Comparison of ENCODE assay signal across 20 cellular contexts in genomic region chr7:121499526-121500123, GRCh38.
DNase-seq lines count a peak whose midpoint lies in the region; ATAC-seq lines count a peak whose summit lies in the region.
"Had no signal": no experiment of that assay in that cellular context is flagged by ENCODE, and none has a peak within 500 bp of the region (broad histone marks: within the 10 kb centered on the region; RNA-seq: fewer than 3 reads in every experiment).

No MANE protein-coding gene starts in this region.

- H3K9me3 Mint-ChIP-seq in activated T-cell treated with anti-CD3 and anti-CD28 coated beads, Interleukin-2, amount 50 U/mL, for 24 hours, result peaks cover 5% of the 10 kb centered on the region
- H3K9me3 Mint-ChIP-seq in T-helper 1 cell treated with Interleukin-12 subunit alpha and Interleukin-12 subunit beta and Interleukin-4 antibody, amounts not matched to agents 30 μg/mL and 1 μg/mL, for 36 hours, result peaks cover 29% of the 10 kb centered on the region
- H3K9me3 Mint-ChIP-seq in activated naive CD8-positive, alpha-beta T cell treated with anti-CD3 and anti-CD28 coated beads, Interleukin-2, amount 50 U/mL, for 24 hours, result peaks cover 22% of the 10 kb centered on the region

- H3K27me3 Mint-ChIP-seq in activated T-cell treated with anti-CD3 and anti-CD28 coated beads, Interleukin-2, amount 50 U/mL, for 24 hours, result no peaks in the 10 kb centered on the region
- H3K27me3 Mint-ChIP-seq in T-helper 1 cell treated with Interleukin-12 subunit alpha and Interleukin-12 subunit beta and Interleukin-4 antibody, amounts not matched to agents 30 μg/mL and 1 μg/mL, for 36 hours (ENCODE audit: low read depth), result no peaks in the 10 kb centered on the region
- peaks cover 5% of the 10 kb centered on the region for H3K27me3 Mint-ChIP-seq in activated naive CD8-positive, alpha-beta T cell treated with anti-CD3 and anti-CD28 coated beads, Interleukin-2, amount 50 U/mL, for 24 hours
- H3K27me3 Mint-ChIP-seq: activated B cell treated with CpG ODN at 0.5 μM for 24 hours; dendritic cell treated with granulocyte-macrophage colony-stimulating factor and Interleukin-4, amounts not matched to agents 40 ng/mL and 50 ng/mL, for 4 days had no signal

- no peaks in the 10 kb centered on the region for H3K36me3 Mint-ChIP-seq in activated T-cell treated with anti-CD3 and anti-CD28 coated beads, Interleukin-2, amount 50 U/mL, for 24 hours (ENCODE audit: low read depth)
- peaks cover 9% of the 10 kb centered on the region for H3K36me3 Mint-ChIP-seq in T-helper 1 cell treated with Interleukin-12 subunit alpha and Interleukin-12 subunit beta and Interleukin-4 antibody, amounts not matched to agents 30 μg/mL and 1 μg/mL, for 36 hours (ENCODE audit: low read depth)
- H3K36me3 Mint-ChIP-seq in activated naive CD8-positive, alpha-beta T cell treated with anti-CD3 and anti-CD28 coated beads, Interleukin-2, amount 50 U/mL, for 24 hours (ENCODE audit: low read depth), result peaks cover 4% of the 10 kb centered on the region
- H3K36me3 Mint-ChIP-seq: CD14-positive monocyte had no signal

- H3K4me3 Mint-ChIP-seq in activated T-cell treated with anti-CD3 and anti-CD28 coated beads, Interleukin-2, amount 50 U/mL, for 24 hours, result no peak overlapping the region
- H3K4me3 Mint-ChIP-seq in T-helper 1 cell treated with Interleukin-12 subunit alpha and Interleukin-12 subunit beta and Interleukin-4 antibody, amounts not matched to agents 30 μg/mL and 1 μg/mL, for 36 hours, result no peak overlapping the region
- no peak overlapping the region for H3K4me3 Mint-ChIP-seq in activated naive CD8-positive, alpha-beta T cell treated with anti-CD3 and anti-CD28 coated beads, Interleukin-2, amount 50 U/mL, for 24 hours
- H3K4me3 Mint-ChIP-seq: activated B cell treated with CpG ODN at 0.5 μM for 24 hours; CD14-positive monocyte; dendritic cell treated with granulocyte-macrophage colony-stimulating factor and Interleukin-4, amounts not matched to agents 40 ng/mL and 50 ng/mL, for 4 days; HFFc6; naive thymus-derived CD8-positive, alpha-beta T cell had no signal

- ATAC-seq in activated naive CD8-positive, alpha-beta T cell treated with anti-CD3 and anti-CD28 coated beads, Interleukin-2, amount 50 U/mL, for 24 hours, result peak; percentile 93
- ATAC-seq in stimulated activated naive CD8-positive, alpha-beta T cell treated with anti-CD3 and anti-CD28 coated beads, Interleukin-15, Interleukin-2, amounts not matched to agents 100 U/mL and 50 U/mL, for 24 hours, result peak; percentile 93
- ATAC-seq: heart right ventricle; left lobe of liver; naive thymus-derived CD8-positive, alpha-beta T cell had no signal

- peak; percentile 32 for DNase-seq in activated T-cell treated with anti-CD3 and anti-CD28 coated beads, Interleukin-2, amount 50 U/mL, for 24 hours
- no peak for DNase-seq in activated T-cell treated with anti-CD3 and anti-CD28 coated beads for 4 hours
- DNase-seq in activated naive CD8-positive, alpha-beta T cell treated with anti-CD3 and anti-CD28 coated beads, Interleukin-2, amount 50 U/mL, for 24 hours, result peak; percentile 46
- peak; percentile 53 for DNase-seq in stimulated activated naive CD8-positive, alpha-beta T cell treated with anti-CD3 and anti-CD28 coated beads, Interleukin-15, Interleukin-2, amounts not matched to agents 100 U/mL and 50 U/mL, for 24 hours
- no peak for DNase-seq in NCI-H1105 treated with DMSO at 0.1 percent for 48 hours (lab: John Stamatoyannopoulos, UW)
- DNase-seq in NCI-H1436 treated with DMSO at 0.1 percent for 48 hours (lab: John Stamatoyannopoulos, UW), result no peak
- DNase-seq: activated B cell treated with CpG ODN at 0.5 μM for 24 hours; amniotic stem cell; DMS 273 treated with DMSO at 0.1 percent for 48 hours; heart right ventricle; HFFc6; naive thymus-derived CD8-positive, alpha-beta T cell; NCI-H1417 treated with DMSO at 0.1 percent for 48 hours; NCI-H524; Peyer's patch; testis had no signal

- peak overlapping the region; percentile 82 for H3K27ac Mint-ChIP-seq in activated T-cell treated with anti-CD3 and anti-CD28 coated beads, Interleukin-2, amount 50 U/mL, for 24 hours
- peak overlapping the region; percentile 49 for H3K27ac Mint-ChIP-seq in T-helper 1 cell treated with Interleukin-12 subunit alpha and Interleukin-12 subunit beta and Interleukin-4 antibody, amounts not matched to agents 30 μg/mL and 1 μg/mL, for 36 hours
- peak overlapping the region; percentile 91 for H3K27ac Mint-ChIP-seq in activated naive CD8-positive, alpha-beta T cell treated with anti-CD3 and anti-CD28 coated beads, Interleukin-2, amount 50 U/mL, for 24 hours
- H3K27ac Mint-ChIP-seq: activated B cell treated with CpG ODN at 0.5 μM for 24 hours; CD14-positive monocyte; dendritic cell treated with granulocyte-macrophage colony-stimulating factor and Interleukin-4, amounts not matched to agents 40 ng/mL and 50 ng/mL, for 4 days; HFFc6; naive thymus-derived CD8-positive, alpha-beta T cell had no signal

- peaks cover 29% of the 10 kb centered on the region for H3K4me1 Mint-ChIP-seq in activated T-cell treated with anti-CD3 and anti-CD28 coated beads, Interleukin-2, amount 50 U/mL, for 24 hours (ENCODE audit: low read depth)
- H3K4me1 Mint-ChIP-seq in T-helper 1 cell treated with Interleukin-12 subunit alpha and Interleukin-12 subunit beta and Interleukin-4 antibody, amounts not matched to agents 30 μg/mL and 1 μg/mL, for 36 hours (ENCODE audit: low read depth), result peaks cover 19% of the 10 kb centered on the region
- peaks cover 33% of the 10 kb centered on the region for H3K4me1 Mint-ChIP-seq in activated naive CD8-positive, alpha-beta T cell treated with anti-CD3 and anti-CD28 coated beads, Interleukin-2, amount 50 U/mL, for 24 hours
- H3K4me1 Mint-ChIP-seq: CD14-positive monocyte had no signal

Comparison
In these comparisons a context has a peak if more than half of its experiments do, and no peak if none do; other contexts are left out.
1. DNase-seq: peak in activated T-cell treated with anti-CD3 and anti-CD28 coated beads, Interleukin-2, amount 50 U/mL, for 24 hours (single experiment), activated naive CD8-positive, alpha-beta T cell treated with anti-CD3 and anti-CD28 coated beads, Interleukin-2, amount 50 U/mL, for 24 hours (single experiment) and stimulated activated naive CD8-positive, alpha-beta T cell treated with anti-CD3 and anti-CD28 coated beads, Interleukin-15, Interleukin-2, amounts not matched to agents 100 U/mL and 50 U/mL, for 24 hours (single experiment); none in activated T-cell treated with anti-CD3 and anti-CD28 coated beads for 4 hours (single experiment), NCI-H1105 treated with DMSO at 0.1 percent for 48 hours (single experiment) and NCI-H1436 treated with DMSO at 0.1 percent for 48 hours (single experiment).
2. Peak in every context shown above with its lines, with median percentiles within 50 percentile points of each other: H3K27ac Mint-ChIP-seq.